In the genomic region with DNA sequence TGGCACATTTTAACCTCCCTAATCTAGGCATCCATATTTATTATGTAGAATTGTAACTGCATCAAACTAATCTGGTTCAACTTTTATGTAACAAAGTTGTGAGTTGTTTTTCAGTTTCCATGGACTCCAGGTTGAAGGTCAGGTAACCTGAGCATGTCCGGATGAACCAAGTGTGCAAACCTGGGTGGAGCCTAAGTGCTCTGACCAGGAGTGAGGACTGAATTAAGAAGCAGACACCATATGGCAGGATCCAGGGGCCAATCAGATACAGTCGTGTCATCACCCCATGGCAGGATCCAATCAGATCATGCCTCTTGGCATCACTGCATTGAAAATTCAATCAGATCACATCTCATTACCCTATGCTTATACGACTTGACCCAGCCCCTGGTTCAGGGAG, we compare ENCODE assay signal across 1 cellular context.
TF ChIP-seq lines count a peak whose summit lies in the region.

No MANE protein-coding gene starts in this region.

TF ChIP-seq in HepG2, 621 proteins besides CTCF, POLR2A, EP300 and RAD21 (continued from another document and continues in another):
- TF ChIP-seq, protein P1, sequence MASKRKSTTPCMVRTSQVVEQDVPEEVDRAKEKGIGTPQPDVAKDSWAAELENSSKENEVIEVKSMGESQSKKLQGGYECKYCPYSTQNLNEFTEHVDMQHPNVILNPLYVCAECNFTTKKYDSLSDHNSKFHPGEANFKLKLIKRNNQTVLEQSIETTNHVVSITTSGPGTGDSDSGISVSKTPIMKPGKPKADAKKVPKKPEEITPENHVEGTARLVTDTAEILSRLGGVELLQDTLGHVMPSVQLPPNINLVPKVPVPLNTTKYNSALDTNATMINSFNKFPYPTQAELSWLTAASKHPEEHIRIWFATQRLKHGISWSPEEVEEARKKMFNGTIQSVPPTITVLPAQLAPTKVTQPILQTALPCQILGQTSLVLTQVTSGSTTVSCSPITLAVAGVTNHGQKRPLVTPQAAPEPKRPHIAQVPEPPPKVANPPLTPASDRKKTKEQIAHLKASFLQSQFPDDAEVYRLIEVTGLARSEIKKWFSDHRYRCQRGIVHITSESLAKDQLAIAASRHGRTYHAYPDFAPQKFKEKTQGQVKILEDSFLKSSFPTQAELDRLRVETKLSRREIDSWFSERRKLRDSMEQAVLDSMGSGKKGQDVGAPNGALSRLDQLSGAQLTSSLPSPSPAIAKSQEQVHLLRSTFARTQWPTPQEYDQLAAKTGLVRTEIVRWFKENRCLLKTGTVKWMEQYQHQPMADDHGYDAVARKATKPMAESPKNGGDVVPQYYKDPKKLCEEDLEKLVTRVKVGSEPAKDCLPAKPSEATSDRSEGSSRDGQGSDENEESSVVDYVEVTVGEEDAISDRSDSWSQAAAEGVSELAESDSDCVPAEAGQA (IDR thresholded peaks at IDR 0.05; ENCODE audit: low read depth), result no peak
- TF ChIP-seq, protein P1 (CRISPR knock-in tag; IDR thresholded peaks at IDR 0.05; ENCODE audit: borderline replicate concordance), result no peak
- TF ChIP-seq ZBTB7A (CRISPR knock-in tag; IDR thresholded peaks at IDR 0.05) (no peak), DNMT1 (CRISPR knock-in tag; IDR thresholded peaks at IDR 0.05) (no peak), ZNF331 (CRISPR knock-in tag; IDR thresholded peaks at IDR 0.05) (0 out of 2 replicates have a peak, but pooled peaks have one; percentile 12), SMAD9 (CRISPR knock-in tag; IDR thresholded peaks at IDR 0.05) (no peak), CHD2 (IDR thresholded peaks at IDR 0.05; ENCODE audit: low read depth, low read length) (no peak), ELF1 (CRISPR knock-in tag; IDR thresholded peaks at IDR 0.05) (no peak), NR2F1 (CRISPR knock-in tag; IDR thresholded peaks at IDR 0.05) (peak in 1 of 2 experiments; percentile 75; a peak in 1 of 4 replicates), YEATS2 (CRISPR knock-in tag; IDR thresholded peaks at IDR 0.05; ENCODE audit: borderline replicate concordance) (no peak), RFX5 (IDR thresholded peaks at IDR 0.05; ENCODE audit: low read depth, low read length) (peak; percentile 56), HOXA3 (CRISPR knock-in tag; IDR thresholded peaks at IDR 0.05) (no peak), RFX3 (CRISPR knock-in tag; IDR thresholded peaks at IDR 0.05) (peak; percentile 69), ZNF777 (CRISPR knock-in tag; IDR thresholded peaks at IDR 0.05) (no peak), SIX1 (CRISPR knock-in tag; IDR thresholded peaks at IDR 0.05; ENCODE audit: borderline replicate concordance) (peak; percentile 80; the same call in 1 of the 2 replicates), MATR3 (CRISPR knock-in tag; IDR thresholded peaks at IDR 0.05) (no peak), NCOA2 (CRISPR knock-in tag; IDR thresholded peaks at IDR 0.05) (0 out of 2 replicates have a peak, but pooled peaks have one; percentile 29), HNF4G (IDR thresholded peaks at IDR 0.05; ENCODE audit: borderline replicate concordance, low read depth, low read length) (no peak), HNF4G (CRISPR knock-in tag; IDR thresholded peaks at IDR 0.05; ENCODE audit: borderline replicate concordance, low read depth) (no peak), PTBP1 (IDR thresholded peaks at IDR 0.05; ENCODE audit: low read depth, low read length, poor library complexity, severe bottlenecking) (no peak), FOXJ3 (CRISPR knock-in tag; IDR thresholded peaks at IDR 0.05; ENCODE audit: borderline replicate concordance) (no peak), NFYC (CRISPR knock-in tag; IDR thresholded peaks at IDR 0.05) (peak; percentile 69), ZMYM3 (CRISPR knock-in tag; IDR thresholded peaks at IDR 0.05) (0 out of 2 replicates have a peak, but pooled peaks have one; percentile 14), ZNF207 (IDR thresholded peaks at IDR 0.05; ENCODE audit: borderline replicate concordance) (no peak), SAFB2 (CRISPR knock-in tag; IDR thresholded peaks at IDR 0.05; ENCODE audit: borderline replicate concordance, low read depth) (no peak), FOXM1 (CRISPR knock-in tag; IDR thresholded peaks at IDR 0.05) (no peak), HDAC2 (CRISPR knock-in tag; IDR thresholded peaks at IDR 0.05) (0 out of 2 replicates have a peak, but pooled peaks have one; percentile 13), EEA1 (CRISPR knock-in tag; IDR thresholded peaks at IDR 0.05; ENCODE audit: borderline replicate concordance) (no peak), ATF1 (CRISPR knock-in tag; IDR thresholded peaks at IDR 0.05) (no peak), IKZF4 (CRISPR knock-in tag; IDR thresholded peaks at IDR 0.05; ENCODE audit: borderline replicate concordance, low read depth, not compliant biosample characterization) (no peak), ZNF616 (CRISPR knock-in tag; IDR thresholded peaks at IDR 0.05; ENCODE audit: low read depth) (no peak), ETV5 (CRISPR knock-in tag; IDR thresholded peaks at IDR 0.05; ENCODE audit: borderline replicate concordance) (peak; percentile 34; the same call in 1 of the 2 replicates), IRF2 (CRISPR knock-in tag; IDR thresholded peaks at IDR 0.05) (no peak), SNRNP70 (IDR thresholded peaks at IDR 0.05; ENCODE audit: low read depth, low read length) (no peak), KMT2A (CRISPR knock-in tag; IDR thresholded peaks at IDR 0.05) (no peak), ZNF543 (CRISPR knock-in tag; IDR thresholded peaks at IDR 0.05) (no peak), ZMYM4 (CRISPR knock-in tag; IDR thresholded peaks at IDR 0.05) (peak; percentile 91; the same call in 1 of the 2 replicates), RBFOX2 (IDR thresholded peaks at IDR 0.05; ENCODE audit: low read depth, low read length) (no peak), SSRP1 (CRISPR knock-in tag; IDR thresholded peaks at IDR 0.05) (no peak), SIX4 (CRISPR knock-in tag; IDR thresholded peaks at IDR 0.05) (peak; percentile 87; the same call in 1 of the 2 replicates), TCF7L2 (IDR thresholded peaks at IDR 0.05; ENCODE audit: low read depth, low read length) (no peak), ZNF878 (CRISPR knock-in tag; IDR thresholded peaks at IDR 0.05) (no peak)
- TF ChIP-seq, protein P2, sequence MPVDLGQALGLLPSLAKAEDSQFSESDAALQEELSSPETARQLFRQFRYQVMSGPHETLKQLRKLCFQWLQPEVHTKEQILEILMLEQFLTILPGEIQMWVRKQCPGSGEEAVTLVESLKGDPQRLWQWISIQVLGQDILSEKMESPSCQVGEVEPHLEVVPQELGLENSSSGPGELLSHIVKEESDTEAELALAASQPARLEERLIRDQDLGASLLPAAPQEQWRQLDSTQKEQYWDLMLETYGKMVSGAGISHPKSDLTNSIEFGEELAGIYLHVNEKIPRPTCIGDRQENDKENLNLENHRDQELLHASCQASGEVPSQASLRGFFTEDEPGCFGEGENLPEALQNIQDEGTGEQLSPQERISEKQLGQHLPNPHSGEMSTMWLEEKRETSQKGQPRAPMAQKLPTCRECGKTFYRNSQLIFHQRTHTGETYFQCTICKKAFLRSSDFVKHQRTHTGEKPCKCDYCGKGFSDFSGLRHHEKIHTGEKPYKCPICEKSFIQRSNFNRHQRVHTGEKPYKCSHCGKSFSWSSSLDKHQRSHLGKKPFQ (CRISPR knock-in tag; IDR thresholded peaks at IDR 0.05; ENCODE audit: insufficient replicate concordance), result no peak
- TF ChIP-seq, protein P3, sequence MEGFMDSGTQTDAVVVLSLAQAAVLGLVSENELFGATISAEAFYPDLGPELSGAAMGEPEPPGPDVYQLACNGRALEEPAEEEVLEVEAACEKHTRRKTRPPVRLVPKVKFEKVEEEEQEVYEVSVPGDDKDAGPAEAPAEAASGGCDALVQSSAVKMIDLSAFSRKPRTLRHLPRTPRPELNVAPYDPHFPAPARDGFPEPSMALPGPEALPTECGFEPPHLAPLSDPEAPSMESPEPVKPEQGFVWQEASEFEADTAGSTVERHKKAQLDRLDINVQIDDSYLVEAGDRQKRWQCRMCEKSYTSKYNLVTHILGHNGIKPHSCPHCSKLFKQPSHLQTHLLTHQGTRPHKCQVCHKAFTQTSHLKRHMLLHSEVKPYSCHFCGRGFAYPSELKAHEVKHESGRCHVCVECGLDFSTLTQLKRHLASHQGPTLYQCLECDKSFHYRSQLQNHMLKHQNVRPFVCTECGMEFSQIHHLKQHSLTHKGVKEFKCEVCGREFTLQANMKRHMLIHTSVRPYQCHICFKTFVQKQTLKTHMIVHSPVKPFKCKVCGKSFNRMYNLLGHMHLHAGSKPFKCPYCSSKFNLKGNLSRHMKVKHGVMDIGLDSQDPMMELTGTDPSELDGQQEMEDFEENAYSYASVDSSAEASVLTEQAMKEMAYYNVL (CRISPR knock-in tag; IDR thresholded peaks at IDR 0.05; ENCODE audit: borderline replicate concordance), result no peak
- TF ChIP-seq, protein P4, sequence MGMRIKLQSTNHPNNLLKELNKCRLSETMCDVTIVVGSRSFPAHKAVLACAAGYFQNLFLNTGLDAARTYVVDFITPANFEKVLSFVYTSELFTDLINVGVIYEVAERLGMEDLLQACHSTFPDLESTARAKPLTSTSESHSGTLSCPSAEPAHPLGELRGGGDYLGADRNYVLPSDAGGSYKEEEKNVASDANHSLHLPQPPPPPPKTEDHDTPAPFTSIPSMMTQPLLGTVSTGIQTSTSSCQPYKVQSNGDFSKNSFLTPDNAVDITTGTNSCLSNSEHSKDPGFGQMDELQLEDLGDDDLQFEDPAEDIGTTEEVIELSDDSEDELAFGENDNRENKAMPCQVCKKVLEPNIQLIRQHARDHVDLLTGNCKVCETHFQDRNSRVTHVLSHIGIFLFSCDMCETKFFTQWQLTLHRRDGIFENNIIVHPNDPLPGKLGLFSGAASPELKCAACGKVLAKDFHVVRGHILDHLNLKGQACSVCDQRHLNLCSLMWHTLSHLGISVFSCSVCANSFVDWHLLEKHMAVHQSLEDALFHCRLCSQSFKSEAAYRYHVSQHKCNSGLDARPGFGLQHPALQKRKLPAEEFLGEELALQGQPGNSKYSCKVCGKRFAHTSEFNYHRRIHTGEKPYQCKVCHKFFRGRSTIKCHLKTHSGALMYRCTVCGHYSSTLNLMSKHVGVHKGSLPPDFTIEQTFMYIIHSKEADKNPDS (CRISPR knock-in tag; IDR thresholded peaks at IDR 0.05), result no peak
- TF ChIP-seq, protein P5, sequence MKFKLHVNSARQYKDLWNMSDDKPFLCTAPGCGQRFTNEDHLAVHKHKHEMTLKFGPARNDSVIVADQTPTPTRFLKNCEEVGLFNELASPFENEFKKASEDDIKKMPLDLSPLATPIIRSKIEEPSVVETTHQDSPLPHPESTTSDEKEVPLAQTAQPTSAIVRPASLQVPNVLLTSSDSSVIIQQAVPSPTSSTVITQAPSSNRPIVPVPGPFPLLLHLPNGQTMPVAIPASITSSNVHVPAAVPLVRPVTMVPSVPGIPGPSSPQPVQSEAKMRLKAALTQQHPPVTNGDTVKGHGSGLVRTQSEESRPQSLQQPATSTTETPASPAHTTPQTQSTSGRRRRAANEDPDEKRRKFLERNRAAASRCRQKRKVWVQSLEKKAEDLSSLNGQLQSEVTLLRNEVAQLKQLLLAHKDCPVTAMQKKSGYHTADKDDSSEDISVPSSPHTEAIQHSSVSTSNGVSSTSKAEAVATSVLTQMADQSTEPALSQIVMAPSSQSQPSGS (CRISPR knock-in tag; IDR thresholded peaks at IDR 0.05), result 0 out of 2 replicates have a peak, but pooled peaks have one; percentile 19
- TF ChIP-seq, protein P6, sequence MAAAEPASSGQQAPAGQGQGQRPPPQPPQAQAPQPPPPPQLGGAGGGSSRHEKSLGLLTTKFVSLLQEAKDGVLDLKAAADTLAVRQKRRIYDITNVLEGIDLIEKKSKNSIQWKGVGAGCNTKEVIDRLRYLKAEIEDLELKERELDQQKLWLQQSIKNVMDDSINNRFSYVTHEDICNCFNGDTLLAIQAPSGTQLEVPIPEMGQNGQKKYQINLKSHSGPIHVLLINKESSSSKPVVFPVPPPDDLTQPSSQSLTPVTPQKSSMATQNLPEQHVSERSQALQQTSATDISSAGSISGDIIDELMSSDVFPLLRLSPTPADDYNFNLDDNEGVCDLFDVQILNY (CRISPR knock-in tag; conservative IDR thresholded peaks at IDR 0.05), result no peak
- TF ChIP-seq, protein P7, sequence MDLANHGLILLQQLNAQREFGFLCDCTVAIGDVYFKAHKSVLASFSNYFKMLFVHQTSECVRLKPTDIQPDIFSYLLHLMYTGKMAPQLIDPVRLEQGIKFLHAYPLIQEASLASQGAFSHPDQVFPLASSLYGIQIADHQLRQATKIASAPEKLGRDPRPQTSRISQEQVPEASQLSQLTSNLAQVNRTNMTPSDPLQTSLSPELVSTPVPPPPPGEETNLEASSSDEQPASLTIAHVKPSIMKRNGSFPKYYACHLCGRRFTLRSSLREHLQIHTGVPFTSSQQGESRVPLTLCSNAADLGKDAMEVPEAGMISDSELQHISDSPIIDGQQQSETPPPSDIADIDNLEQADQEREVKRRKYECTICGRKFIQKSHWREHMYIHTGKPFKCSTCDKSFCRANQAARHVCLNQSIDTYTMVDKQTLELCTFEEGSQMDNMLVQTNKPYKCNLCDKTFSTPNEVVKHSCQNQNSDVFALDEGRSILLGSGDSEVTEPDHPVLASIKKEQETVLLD (CRISPR knock-in tag; IDR thresholded peaks at IDR 0.05; ENCODE audit: low read depth), result no peak
- TF ChIP-seq, protein P8, sequence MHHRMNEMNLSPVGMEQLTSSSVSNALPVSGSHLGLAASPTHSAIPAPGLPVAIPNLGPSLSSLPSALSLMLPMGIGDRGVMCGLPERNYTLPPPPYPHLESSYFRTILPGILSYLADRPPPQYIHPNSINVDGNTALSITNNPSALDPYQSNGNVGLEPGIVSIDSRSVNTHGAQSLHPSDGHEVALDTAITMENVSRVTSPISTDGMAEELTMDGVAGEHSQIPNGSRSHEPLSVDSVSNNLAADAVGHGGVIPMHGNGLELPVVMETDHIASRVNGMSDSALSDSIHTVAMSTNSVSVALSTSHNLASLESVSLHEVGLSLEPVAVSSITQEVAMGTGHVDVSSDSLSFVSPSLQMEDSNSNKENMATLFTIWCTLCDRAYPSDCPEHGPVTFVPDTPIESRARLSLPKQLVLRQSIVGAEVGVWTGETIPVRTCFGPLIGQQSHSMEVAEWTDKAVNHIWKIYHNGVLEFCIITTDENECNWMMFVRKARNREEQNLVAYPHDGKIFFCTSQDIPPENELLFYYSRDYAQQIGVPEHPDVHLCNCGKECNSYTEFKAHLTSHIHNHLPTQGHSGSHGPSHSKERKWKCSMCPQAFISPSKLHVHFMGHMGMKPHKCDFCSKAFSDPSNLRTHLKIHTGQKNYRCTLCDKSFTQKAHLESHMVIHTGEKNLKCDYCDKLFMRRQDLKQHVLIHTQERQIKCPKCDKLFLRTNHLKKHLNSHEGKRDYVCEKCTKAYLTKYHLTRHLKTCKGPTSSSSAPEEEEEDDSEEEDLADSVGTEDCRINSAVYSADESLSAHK (CRISPR knock-in tag; IDR thresholded peaks at IDR 0.05; ENCODE audit: borderline replicate concordance), result no peak
